1 cellular context compared by ENCODE assay signal in the genomic region with DNA sequence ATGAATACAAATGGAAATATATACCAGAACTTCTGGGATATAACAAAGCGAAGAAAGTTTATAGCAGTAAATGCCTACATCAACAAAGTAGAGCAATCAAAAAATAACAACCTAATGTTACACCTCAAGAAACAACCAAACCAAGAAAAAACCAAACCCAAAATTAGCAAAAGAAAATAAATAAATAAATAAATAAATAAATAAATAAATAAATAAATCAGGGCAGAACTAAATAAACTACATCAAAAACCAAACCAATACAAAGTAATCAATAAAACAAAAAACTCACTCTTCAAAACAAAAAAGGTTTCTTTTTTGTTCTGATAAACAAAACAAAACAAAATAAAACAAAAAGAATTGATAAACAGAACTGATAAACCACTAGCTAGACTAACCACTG.
TF ChIP-seq lines count a peak whose summit lies in the region.

No MANE protein-coding gene starts in this region.

TF ChIP-seq in HEK293, 187 proteins besides CTCF, POLR2A, EP300 and RAD21 (continued from another document):
- TF ChIP-seq, protein P1, sequence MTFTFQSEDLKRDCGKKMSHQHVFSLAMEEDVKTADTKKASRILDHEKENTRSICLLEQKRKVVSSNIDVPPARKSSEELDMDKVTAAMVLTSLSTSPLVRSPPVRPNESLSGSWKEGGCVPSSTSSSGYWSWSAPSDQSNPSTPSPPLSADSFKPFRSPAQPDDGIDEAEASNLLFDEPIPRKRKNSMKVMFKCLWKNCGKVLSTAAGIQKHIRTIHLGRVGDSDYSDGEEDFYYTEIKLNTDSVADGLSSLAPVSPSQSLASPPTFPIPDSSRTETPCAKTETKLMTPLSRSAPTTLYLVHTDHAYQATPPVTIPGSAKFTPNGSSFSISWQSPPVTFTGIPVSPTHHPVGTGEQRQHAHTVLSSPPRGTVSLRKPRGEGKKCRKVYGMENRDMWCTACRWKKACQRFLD (tag by site-specific recombination; IDR thresholded peaks at IDR 0.05): peak; percentile 83; the same call in 1 of the 2 replicates
- TF ChIP-seq ZNF214 (tag by site-specific recombination; IDR thresholded peaks at IDR 0.05; ENCODE audit: borderline replicate concordance) (peak; percentile 74; the same call in 1 of the 2 replicates), OVOL3 (tag by site-specific recombination; IDR thresholded peaks at IDR 0.05) (0 out of 2 replicates have a peak, but pooled peaks have one; percentile 45), MYNN (tag by site-specific recombination; IDR thresholded peaks at IDR 0.05; ENCODE audit: borderline replicate concordance) (peak; percentile 53; the same call in 1 of the 2 replicates), ZFP69B (tag by site-specific recombination; IDR thresholded peaks at IDR 0.05) (no peak), WT1 (tag by site-specific recombination; IDR thresholded peaks at IDR 0.05) (no peak), ZNF394 (tag by site-specific recombination; IDR thresholded peaks at IDR 0.05; ENCODE audit: borderline replicate concordance) (peak; percentile 99), ZSCAN30 (tag by site-specific recombination; IDR thresholded peaks at IDR 0.05) (no peak), ZNF701 (tag by site-specific recombination; IDR thresholded peaks at IDR 0.05) (no peak), ZBTB7A (tag by site-specific recombination; IDR thresholded peaks at IDR 0.05; ENCODE audit: low read depth) (no peak), REPIN1 (tag by site-specific recombination; IDR thresholded peaks at IDR 0.05; ENCODE audit: low read depth) (peak; percentile 36; the same call in 1 of the 2 replicates), ZNF76 (tag by site-specific recombination; IDR thresholded peaks at IDR 0.05; ENCODE audit: borderline replicate concordance, low read depth) (no peak), ZNF514 (tag by site-specific recombination; IDR thresholded peaks at IDR 0.05) (peak; percentile 98), ZNF621 (tag by site-specific recombination; IDR thresholded peaks at IDR 0.05) (no peak), ZNF596 (tag by site-specific recombination; IDR thresholded peaks at IDR 0.05) (no peak), ZXDB (tag by site-specific recombination; IDR thresholded peaks at IDR 0.05) (peak; percentile 95), GFI1B (tag by site-specific recombination; IDR thresholded peaks at IDR 0.05) (peak; percentile 71; the same call in 1 of the 2 replicates), ZFP41 (tag by site-specific recombination; IDR thresholded peaks at IDR 0.05; ENCODE audit: borderline replicate concordance) (no peak), ZFP3 (tag by site-specific recombination; IDR thresholded peaks at IDR 0.05; ENCODE audit: low read depth) (peak; percentile 71; the same call in 1 of the 2 replicates), ZBTB8A (tag by site-specific recombination; IDR thresholded peaks at IDR 0.05) (peak; percentile 91), ZNF530 (tag by site-specific recombination; IDR thresholded peaks at IDR 0.05; ENCODE audit: low read depth) (peak; percentile 91), ZNF292 (tag by site-specific recombination; IDR thresholded peaks at IDR 0.05; ENCODE audit: borderline replicate concordance, low read depth) (peak; percentile 98), ZNF555 (tag by site-specific recombination; conservative IDR thresholded peaks at IDR 0.05) (peak; percentile 100), ZNF366 (tag by site-specific recombination; conservative IDR thresholded peaks at IDR 0.05) (0 out of 2 replicates have a peak, but pooled peaks have one; percentile 43), ZNF24 (tag by site-specific recombination; IDR thresholded peaks at IDR 0.05) (0 out of 2 replicates have a peak, but pooled peaks have one; percentile 44), ZNF660 (tag by site-specific recombination; IDR thresholded peaks at IDR 0.05) (no peak), ZNF433 (tag by site-specific recombination; IDR thresholded peaks at IDR 0.05; ENCODE audit: low read depth) (peak; percentile 100), ZNF202 (tag by site-specific recombination; IDR thresholded peaks at IDR 0.05; ENCODE audit: borderline replicate concordance) (peak; percentile 100), ZNF121 (tag by site-specific recombination; IDR thresholded peaks at IDR 0.05) (peak; percentile 91), ZNF777 (tag by site-specific recombination; IDR thresholded peaks at IDR 0.05; ENCODE audit: borderline replicate concordance) (no peak), ZNF664 (tag by site-specific recombination; IDR thresholded peaks at IDR 0.05) (peak; percentile 86), ZFHX2 (tag by site-specific recombination; conservative IDR thresholded peaks at IDR 0.05) (no peak), ZNF146 (tag by site-specific recombination; IDR thresholded peaks at IDR 0.05) (peak; percentile 57; the same call in 1 of the 2 replicates), ZNF785 (tag by site-specific recombination; IDR thresholded peaks at IDR 0.05) (peak; percentile 36; the same call in 1 of the 2 replicates)
- TF ChIP-seq, protein P2, sequence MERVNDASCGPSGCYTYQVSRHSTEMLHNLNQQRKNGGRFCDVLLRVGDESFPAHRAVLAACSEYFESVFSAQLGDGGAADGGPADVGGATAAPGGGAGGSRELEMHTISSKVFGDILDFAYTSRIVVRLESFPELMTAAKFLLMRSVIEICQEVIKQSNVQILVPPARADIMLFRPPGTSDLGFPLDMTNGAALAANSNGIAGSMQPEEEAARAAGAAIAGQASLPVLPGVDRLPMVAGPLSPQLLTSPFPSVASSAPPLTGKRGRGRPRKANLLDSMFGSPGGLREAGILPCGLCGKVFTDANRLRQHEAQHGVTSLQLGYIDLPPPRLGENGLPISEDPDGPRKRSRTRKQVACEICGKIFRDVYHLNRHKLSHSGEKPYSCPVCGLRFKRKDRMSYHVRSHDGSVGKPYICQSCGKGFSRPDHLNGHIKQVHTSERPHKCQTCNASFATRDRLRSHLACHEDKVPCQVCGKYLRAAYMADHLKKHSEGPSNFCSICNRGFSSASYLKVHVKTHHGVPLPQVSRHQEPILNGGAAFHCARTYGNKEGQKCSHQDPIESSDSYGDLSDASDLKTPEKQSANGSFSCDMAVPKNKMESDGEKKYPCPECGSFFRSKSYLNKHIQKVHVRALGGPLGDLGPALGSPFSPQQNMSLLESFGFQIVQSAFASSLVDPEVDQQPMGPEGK (tag by site-specific recombination; IDR thresholded peaks at IDR 0.05): no peak
- TF ChIP-seq, protein P3, sequence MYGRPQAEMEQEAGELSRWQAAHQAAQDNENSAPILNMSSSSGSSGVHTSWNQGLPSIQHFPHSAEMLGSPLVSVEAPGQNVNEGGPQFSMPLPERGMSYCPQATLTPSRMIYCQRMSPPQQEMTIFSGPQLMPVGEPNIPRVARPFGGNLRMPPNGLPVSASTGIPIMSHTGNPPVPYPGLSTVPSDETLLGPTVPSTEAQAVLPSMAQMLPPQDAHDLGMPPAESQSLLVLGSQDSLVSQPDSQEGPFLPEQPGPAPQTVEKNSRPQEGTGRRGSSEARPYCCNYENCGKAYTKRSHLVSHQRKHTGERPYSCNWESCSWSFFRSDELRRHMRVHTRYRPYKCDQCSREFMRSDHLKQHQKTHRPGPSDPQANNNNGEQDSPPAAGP (tag by site-specific recombination; IDR thresholded peaks at IDR 0.05): no peak
- TF ChIP-seq, protein P4, sequence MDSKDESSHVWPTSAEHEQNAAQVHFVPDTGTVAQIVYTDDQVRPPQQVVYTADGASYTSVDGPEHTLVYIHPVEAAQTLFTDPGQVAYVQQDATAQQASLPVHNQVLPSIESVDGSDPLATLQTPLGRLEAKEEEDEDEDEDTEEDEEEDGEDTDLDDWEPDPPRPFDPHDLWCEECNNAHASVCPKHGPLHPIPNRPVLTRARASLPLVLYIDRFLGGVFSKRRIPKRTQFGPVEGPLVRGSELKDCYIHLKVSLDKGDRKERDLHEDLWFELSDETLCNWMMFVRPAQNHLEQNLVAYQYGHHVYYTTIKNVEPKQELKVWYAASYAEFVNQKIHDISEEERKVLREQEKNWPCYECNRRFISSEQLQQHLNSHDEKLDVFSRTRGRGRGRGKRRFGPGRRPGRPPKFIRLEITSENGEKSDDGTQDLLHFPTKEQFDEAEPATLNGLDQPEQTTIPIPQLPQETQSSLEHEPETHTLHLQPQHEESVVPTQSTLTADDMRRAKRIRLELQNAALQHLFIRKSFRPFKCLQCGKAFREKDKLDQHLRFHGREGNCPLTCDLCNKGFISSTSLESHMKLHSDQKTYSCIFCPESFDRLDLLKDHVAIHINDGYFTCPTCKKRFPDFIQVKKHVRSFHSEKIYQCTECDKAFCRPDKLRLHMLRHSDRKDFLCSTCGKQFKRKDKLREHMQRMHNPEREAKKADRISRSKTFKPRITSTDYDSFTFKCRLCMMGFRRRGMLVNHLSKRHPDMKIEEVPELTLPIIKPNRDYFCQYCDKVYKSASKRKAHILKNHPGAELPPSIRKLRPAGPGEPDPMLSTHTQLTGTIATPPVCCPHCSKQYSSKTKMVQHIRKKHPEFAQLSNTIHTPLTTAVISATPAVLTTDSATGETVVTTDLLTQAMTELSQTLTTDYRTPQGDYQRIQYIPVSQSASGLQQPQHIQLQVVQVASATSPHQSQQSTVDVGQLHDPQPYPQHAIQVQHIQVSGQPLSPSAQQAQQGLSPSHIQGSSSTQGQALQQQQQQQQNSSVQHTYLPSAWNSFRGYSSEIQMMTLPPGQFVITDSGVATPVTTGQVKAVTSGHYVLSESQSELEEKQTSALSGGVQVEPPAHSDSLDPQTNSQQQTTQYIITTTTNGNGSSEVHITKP (tag by site-specific recombination; IDR thresholded peaks at IDR 0.05): no peak
- TF ChIP-seq, protein P5, sequence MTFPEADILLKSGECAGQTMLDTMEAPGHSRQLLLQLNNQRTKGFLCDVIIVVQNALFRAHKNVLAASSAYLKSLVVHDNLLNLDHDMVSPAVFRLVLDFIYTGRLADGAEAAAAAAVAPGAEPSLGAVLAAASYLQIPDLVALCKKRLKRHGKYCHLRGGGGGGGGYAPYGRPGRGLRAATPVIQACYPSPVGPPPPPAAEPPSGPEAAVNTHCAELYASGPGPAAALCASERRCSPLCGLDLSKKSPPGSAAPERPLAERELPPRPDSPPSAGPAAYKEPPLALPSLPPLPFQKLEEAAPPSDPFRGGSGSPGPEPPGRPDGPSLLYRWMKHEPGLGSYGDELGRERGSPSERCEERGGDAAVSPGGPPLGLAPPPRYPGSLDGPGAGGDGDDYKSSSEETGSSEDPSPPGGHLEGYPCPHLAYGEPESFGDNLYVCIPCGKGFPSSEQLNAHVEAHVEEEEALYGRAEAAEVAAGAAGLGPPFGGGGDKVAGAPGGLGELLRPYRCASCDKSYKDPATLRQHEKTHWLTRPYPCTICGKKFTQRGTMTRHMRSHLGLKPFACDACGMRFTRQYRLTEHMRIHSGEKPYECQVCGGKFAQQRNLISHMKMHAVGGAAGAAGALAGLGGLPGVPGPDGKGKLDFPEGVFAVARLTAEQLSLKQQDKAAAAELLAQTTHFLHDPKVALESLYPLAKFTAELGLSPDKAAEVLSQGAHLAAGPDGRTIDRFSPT (tag by site-specific recombination; IDR thresholded peaks at IDR 0.05): no peak
- TF ChIP-seq, protein P6, sequence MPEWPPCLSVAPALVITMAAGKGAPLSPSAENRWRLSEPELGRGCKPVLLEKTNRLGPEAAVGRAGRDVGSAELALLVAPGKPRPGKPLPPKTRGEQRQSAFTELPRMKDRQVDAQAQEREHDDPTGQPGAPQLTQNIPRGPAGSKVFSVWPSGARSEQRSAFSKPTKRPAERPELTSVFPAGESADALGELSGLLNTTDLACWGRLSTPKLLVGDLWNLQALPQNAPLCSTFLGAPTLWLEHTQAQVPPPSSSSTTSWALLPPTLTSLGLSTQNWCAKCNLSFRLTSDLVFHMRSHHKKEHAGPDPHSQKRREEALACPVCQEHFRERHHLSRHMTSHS (tag by site-specific recombination; IDR thresholded peaks at IDR 0.05): no peak
